27 cellular contexts compared by ENCODE assay signal in genomic region chr7:93315896-93316295, GRCh38.
A peak's percentile ranks its signal among the peaks of the same experiment; 100 is the strongest.
DNase-seq lines count a peak whose midpoint lies in the region; ATAC-seq and TF ChIP-seq lines count a peak whose summit lies in the region.
"Had no signal": no experiment of that assay in that cellular context is flagged by ENCODE, and none has a peak within 500 bp of the region (broad histone marks: within the 10 kb centered on the region; RNA-seq: fewer than 3 reads in every experiment).

No MANE protein-coding gene starts in this region.

- H3K4me3 Mint-ChIP-seq in activated CD4-positive, alpha-beta T cell treated with anti-CD3 and anti-CD28 coated beads for 36 hours = no peak overlapping the region
- H3K4me3 Mint-ChIP-seq in activated CD4-positive, alpha-beta T cell treated with anti-CD3 and anti-CD28 coated beads, Interleukin-2, amount 10 ng/mL, durations not matched to agents 24 days and 14 days = no peak overlapping the region
- H3K4me3 Mint-ChIP-seq in HFFc6 = peak overlapping the region; percentile 44
- H3K4me3 Mint-ChIP-seq: activated CD8-positive, alpha-beta memory T cell treated with anti-CD3 and anti-CD28 coated beads, Interleukin-2, amount 10 ng/mL, durations not matched to agents 7 days and 5 days; activated naive CD8-positive, alpha-beta T cell; central memory CD8-positive, alpha-beta T cell; stimulated activated naive CD8-positive, alpha-beta T cell treated with anti-CD3 and anti-CD28 coated beads, Interleukin-15, Interleukin-2, amounts not matched to agents 100 ng/mL and 50 ng/mL, for 24 hours had no signal

- TF ChIP-seq CTCF in HFFc6 (IDR thresholded peaks at IDR 0.05) = no peak
- TF ChIP-seq CTCF in osteoblast (IDR thresholded peaks at IDR 0.05; ENCODE audit: extremely low read depth, low read depth, low read length) = no peak

- H3K79me2 ChIP-seq in osteoblast (ENCODE audit: insufficient read depth, low read length) = no peaks in the 10 kb centered on the region

- peaks cover 20% of the 10 kb centered on the region for H3K36me3 Mint-ChIP-seq in activated CD4-positive, alpha-beta T cell treated with anti-CD3 and anti-CD28 coated beads for 36 hours (ENCODE audit: low read depth)
- peaks cover 2% of the 10 kb centered on the region for H3K36me3 Mint-ChIP-seq in activated CD4-positive, alpha-beta T cell treated with anti-CD3 and anti-CD28 coated beads, Interleukin-2, amount 10 ng/mL, durations not matched to agents 24 days and 14 days (ENCODE audit: low read depth)
- H3K36me3 Mint-ChIP-seq in HFFc6 (ENCODE audit: low read depth) = peaks cover 17% of the 10 kb centered on the region

- H3K4me3 ChIP-seq in adipocyte (ENCODE audit: low read length) (no peak overlapping the region), osteoblast (ENCODE audit: insufficient read depth, low read length) (no peak overlapping the region)
- H3K4me3 ChIP-seq: HAP-1, sigmoid colon, thoracic aorta had no signal

- POLR2A ChIA-PET in activated CD4-positive, alpha-beta T cell treated with anti-CD3 and anti-CD28 coated beads for 36 hours (lab: Charles Lee) = no interaction called here

- H3K27me3 ChIP-seq in adipocyte (replicated peaks; ENCODE audit: control insufficient read depth, insufficient read depth, low read length) (no peaks in the 10 kb centered on the region), osteoblast (ENCODE audit: insufficient read depth, low read length) (no peaks in the 10 kb centered on the region)
- H3K27me3 ChIP-seq: BE2C, sigmoid colon had no signal

- H3K4me1 ChIP-seq in adipocyte (ENCODE audit: control insufficient read depth, insufficient read depth, low read length) (peaks cover 5% of the 10 kb centered on the region), osteoblast (ENCODE audit: insufficient read depth, low read length) (peaks cover 16% of the 10 kb centered on the region)
- H3K4me1 ChIP-seq: BE2C, HAP-1, sigmoid colon had no signal

- intact Hi-C loops in activated CD4-positive, alpha-beta T cell treated with anti-CD3 and anti-CD28 coated beads for 36 hours (cut with DNase I, micrococcal nuclease) = no loop called here
- intact Hi-C loops in activated CD4-positive, alpha-beta T cell treated with anti-CD3 and anti-CD28 coated beads, Interleukin-2, amount 10 ng/mL, durations not matched to agents 24 days and 14 days (cut with micrococcal nuclease) = no loop called here

- DNase-seq in activated CD4-positive, alpha-beta T cell treated with anti-CD3 and anti-CD28 coated beads for 36 hours = no peak
- DNase-seq in activated CD4-positive, alpha-beta T cell treated with anti-CD3 and anti-CD28 coated beads, Interleukin-2, amount 10 ng/mL, durations not matched to agents 24 days and 14 days = no peak
- peak; percentile 61 for DNase-seq in HFFc6
- peak; percentile 18 for DNase-seq in adipocyte (ENCODE audit: low read depth)
- DNase-seq in osteoblast (ENCODE audit: insufficient read length, low spot score, missing footprints) = no peak
- no peak for DNase-seq in putamen (ENCODE audit: low spot score)
- no peak for DNase-seq in stimulated activated CD4-positive, alpha-beta T cell treated with anti-CD3 and anti-CD28 coated beads, Interleukin-4, amount 100 ng/mL, for 1 hour
- DNase-seq: activated CD4-positive, alpha-beta T cell treated with anti-CD3 and anti-CD28 coated beads for 48 hours; activated CD8-positive, alpha-beta memory T cell treated with anti-CD3 and anti-CD28 coated beads, Interleukin-2, amount 10 ng/mL, durations not matched to agents 7 days and 5 days; BE2C; DMS53; GF-D8; glutamatergic neuron; islet precursor cell; KG1; left ventricle myocardium superior; NCI-H1436 treated with DMSO at 0.1 percent for 48 hours; NCI-H446; sigmoid colon; stimulated activated CD4-positive, alpha-beta T cell treated with anti-CD3 and anti-CD28 coated beads, Interleukin-15, amount 100 ng/mL, for 24 hours; T-helper 2 cell had no signal

- H4K20me1 ChIP-seq in osteoblast (ENCODE audit: insufficient read depth, low read length) = no peaks in the 10 kb centered on the region

- peak overlapping the region; percentile 62 for H3K27ac ChIP-seq in osteoblast (ENCODE audit: low read depth, low read length)
- H3K27ac ChIP-seq: sigmoid colon, thoracic aorta had no signal

- H3K9ac ChIP-seq in adipocyte (ENCODE audit: low read length) = no peak overlapping the region

- CTCF ChIA-PET in activated CD4-positive, alpha-beta T cell treated with anti-CD3 and anti-CD28 coated beads for 36 hours (lab: Charles Lee) = interaction anchor here (0.7 kb wide), 1 partner anchor 21 kb away, joined by 4 read pairs; no protein-coding TSS in a partner anchor

- H3K4me2 ChIP-seq in osteoblast (ENCODE audit: insufficient read depth, low read length) = peak overlapping the region; percentile 7

- no peaks in the 10 kb centered on the region for H3K9me3 ChIP-seq in adipocyte (ENCODE audit: control insufficient read depth, low read length)
- no peaks in the 10 kb centered on the region for H3K9me3 ChIP-seq in osteoblast (ENCODE audit: low read depth, low read length)
- H3K9me3 ChIP-seq: BE2C, HAP-1, sigmoid colon, thoracic aorta had no signal

- peak; percentile 49 for ATAC-seq in activated CD4-positive, alpha-beta T cell treated with anti-CD3 and anti-CD28 coated beads for 36 hours
- no peak for ATAC-seq in GM21515 (IDR thresholded peaks at IDR 0.05; ENCODE audit: unreplicated experiment)
- ATAC-seq: activated CD8-positive, alpha-beta memory T cell treated with anti-CD3 and anti-CD28 coated beads, Interleukin-2, amount 10 ng/mL, durations not matched to agents 7 days and 5 days; left ventricle myocardium superior had no signal

- H3K27me3 Mint-ChIP-seq in activated CD4-positive, alpha-beta T cell treated with anti-CD3 and anti-CD28 coated beads for 36 hours = no peaks in the 10 kb centered on the region
- no peaks in the 10 kb centered on the region for H3K27me3 Mint-ChIP-seq in activated CD4-positive, alpha-beta T cell treated with anti-CD3 and anti-CD28 coated beads, Interleukin-2, amount 10 ng/mL, durations not matched to agents 24 days and 14 days
- H3K27me3 Mint-ChIP-seq in HFFc6 (ENCODE audit: insufficient read depth) = no peaks in the 10 kb centered on the region
- H3K27me3 Mint-ChIP-seq: activated CD8-positive, alpha-beta memory T cell treated with anti-CD3 and anti-CD28 coated beads, Interleukin-2, amount 10 ng/mL, durations not matched to agents 7 days and 5 days; activated naive CD8-positive, alpha-beta T cell; central memory CD8-positive, alpha-beta T cell; stimulated activated naive CD8-positive, alpha-beta T cell treated with anti-CD3 and anti-CD28 coated beads, Interleukin-15, Interleukin-2, amounts not matched to agents 100 ng/mL and 50 ng/mL, for 24 hours had no signal

- H3K4me1 Mint-ChIP-seq in activated CD4-positive, alpha-beta T cell treated with anti-CD3 and anti-CD28 coated beads for 36 hours = peaks cover 12% of the 10 kb centered on the region
- peaks cover 9% of the 10 kb centered on the region for H3K4me1 Mint-ChIP-seq in activated CD4-positive, alpha-beta T cell treated with anti-CD3 and anti-CD28 coated beads, Interleukin-2, amount 10 ng/mL, durations not matched to agents 24 days and 14 days
- H3K4me1 Mint-ChIP-seq in HFFc6 (ENCODE audit: low read depth) = peaks cover 43% of the 10 kb centered on the region
- H3K4me1 Mint-ChIP-seq: central memory CD8-positive, alpha-beta T cell had no signal

- H3K9me3 Mint-ChIP-seq in activated CD4-positive, alpha-beta T cell treated with anti-CD3 and anti-CD28 coated beads for 36 hours (ENCODE audit: low read depth) = no peaks in the 10 kb centered on the region
- no peaks in the 10 kb centered on the region for H3K9me3 Mint-ChIP-seq in activated CD4-positive, alpha-beta T cell treated with anti-CD3 and anti-CD28 coated beads, Interleukin-2, amount 10 ng/mL, durations not matched to agents 24 days and 14 days
- no peaks in the 10 kb centered on the region for H3K9me3 Mint-ChIP-seq in HFFc6
- H3K9me3 Mint-ChIP-seq: central memory CD8-positive, alpha-beta T cell; stimulated activated naive CD8-positive, alpha-beta T cell treated with anti-CD3 and anti-CD28 coated beads, Interleukin-15, Interleukin-2, amounts not matched to agents 100 ng/mL and 50 ng/mL, for 24 hours had no signal

- peaks cover 8% of the 10 kb centered on the region for H3K36me3 ChIP-seq in adipocyte (ENCODE audit: control insufficient read depth, insufficient read depth, low read length, severe bottlenecking)
- H3K36me3 ChIP-seq in osteoblast (ENCODE audit: insufficient read depth, low read length) = no peaks in the 10 kb centered on the region
- H3K36me3 ChIP-seq: BE2C, HAP-1 had no signal

- no peak overlapping the region for H2AFZ ChIP-seq in osteoblast (ENCODE audit: low read length)

- H3K27ac Mint-ChIP-seq in activated CD4-positive, alpha-beta T cell treated with anti-CD3 and anti-CD28 coated beads for 36 hours = no peak overlapping the region
- no peak overlapping the region for H3K27ac Mint-ChIP-seq in activated CD4-positive, alpha-beta T cell treated with anti-CD3 and anti-CD28 coated beads, Interleukin-2, amount 10 ng/mL, durations not matched to agents 24 days and 14 days
- H3K27ac Mint-ChIP-seq in HFFc6 = peak overlapping the region; percentile 88
- H3K27ac Mint-ChIP-seq: activated CD8-positive, alpha-beta memory T cell treated with anti-CD3 and anti-CD28 coated beads, Interleukin-2, amount 10 ng/mL, durations not matched to agents 7 days and 5 days; activated naive CD8-positive, alpha-beta T cell; stimulated activated naive CD8-positive, alpha-beta T cell treated with anti-CD3 and anti-CD28 coated beads, Interleukin-15, Interleukin-2, amounts not matched to agents 100 ng/mL and 50 ng/mL, for 24 hours had no signal

Comparison
In these comparisons a context has a peak if more than half of its experiments do, and no peak if none do; other contexts are left out.
1. DNase-seq: peak in HFFc6 (single experiment) and adipocyte (single experiment); none in activated CD4-positive, alpha-beta T cell treated with anti-CD3 and anti-CD28 coated beads for 36 hours (single experiment), activated CD4-positive, alpha-beta T cell treated with anti-CD3 and anti-CD28 coated beads, Interleukin-2, amount 10 ng/mL, durations not matched to agents 24 days and 14 days (single experiment), osteoblast (single experiment), putamen (single experiment) and stimulated activated CD4-positive, alpha-beta T cell treated with anti-CD3 and anti-CD28 coated beads, Interleukin-4, amount 100 ng/mL, for 1 hour (single experiment).